9 cellular contexts compared by ENCODE assay signal in the genomic region with DNA sequence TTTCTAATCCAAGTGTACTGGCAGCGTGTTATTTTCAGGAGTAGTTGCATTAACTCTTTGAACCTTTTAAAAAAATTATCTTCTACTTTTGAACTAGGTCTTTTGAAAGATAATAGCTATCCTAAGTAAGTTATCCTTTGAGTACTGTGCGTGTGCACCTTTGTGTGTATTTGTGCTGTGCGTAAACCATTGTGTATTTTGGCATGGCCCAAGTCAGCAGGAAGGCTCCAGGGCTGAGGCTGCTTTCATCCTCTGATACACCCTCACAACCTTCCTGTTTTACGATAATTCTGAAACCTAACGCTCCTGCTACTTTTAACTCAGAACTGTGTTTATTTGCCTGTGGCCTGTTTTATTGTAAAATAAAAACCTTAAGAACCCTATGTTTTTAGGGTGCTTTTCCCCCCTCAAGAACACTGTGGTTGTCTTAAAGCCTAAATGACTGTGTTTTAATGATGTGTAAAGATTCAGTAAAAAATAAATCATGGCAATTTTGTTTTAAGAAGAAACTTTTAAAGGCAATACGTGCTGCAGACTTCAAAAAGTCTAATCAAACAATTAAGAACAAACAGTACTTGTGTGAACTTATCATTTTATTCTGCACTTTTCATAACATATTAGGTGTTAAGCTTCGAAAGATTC. TPM values are rescaled to one million over a fixed set of nuclear protein-coding genes. Genes with fewer than 3 reads are reported as not detected.
A peak's percentile ranks its signal among the peaks of the same experiment; 100 is the strongest.
DNase-seq lines count a peak whose midpoint lies in the region; ATAC-seq and TF ChIP-seq lines count a peak whose summit lies in the region.
"Had no signal": no experiment of that assay in that cellular context is flagged by ENCODE, and none has a peak within 500 bp of the region (broad histone marks: within the 10 kb centered on the region; RNA-seq: fewer than 3 reads in every experiment).

No MANE protein-coding gene starts in this region.

- H3K36me3 ChIP-seq in psoas muscle (ENCODE audit: insufficient read depth in 1 of 2, low read depth in 1 of 2) (no peaks in the 10 kb centered on the region), testis (ENCODE audit: low read depth, missing control alignments) (no peaks in the 10 kb centered on the region)

- no peaks in the 10 kb centered on the region for H3K9me3 ChIP-seq in psoas muscle
- H3K9me3 ChIP-seq in testis, result no peaks in the 10 kb centered on the region

- in situ Hi-C loops in astrocyte of the spinal cord (cut with HindIII; ENCODE audit: low sequenced_read_pairs), result no loop called here

- H3K27me3 ChIP-seq in psoas muscle (ENCODE audit: insufficient read depth in 3 of 3, low read length in 2 of 3) (no peaks in the 10 kb centered on the region), testis (no peaks in the 10 kb centered on the region)

- intact Hi-C loops in psoas muscle (cut with DNase I) (no loop called here), lower leg skin (cut with DNase I; ENCODE audit: low total_unique reads) (no loop called here), testis (cut with DNase I; ENCODE audit: low total_unique reads) (no loop called here), posterior vena cava (cut with DNase I) (loop anchor here (5.0 to 10.0 kb wide), 2 partner anchors 48 to 1171 kb away; no protein-coding TSS in a partner anchor)

- H3K4me1 ChIP-seq in psoas muscle, result peaks cover 48% of the 10 kb centered on the region
- no peaks in the 10 kb centered on the region for H3K4me1 ChIP-seq in testis
- H3K4me1 ChIP-seq: parathyroid adenoma had no signal

- 47 to 59% (median 56%) methylated on average over 7 of the region's 7 CpGs for WGBS in psoas muscle, 3 donors
- WGBS in lower leg skin, 2 donors, result 43 to 51% methylated on average over 7 of the region's 7 CpGs
- WGBS in testis, 2 donors, result 40 to 43% methylated on average over 7 of the region's 7 CpGs

- peak overlapping the region; percentile 4 for H3K27ac ChIP-seq in psoas muscle
- H3K27ac ChIP-seq in testis, result peak overlapping the region in 1 of 2 donors; percentile 47
- H3K27ac ChIP-seq: parathyroid adenoma had no signal

- TF ChIP-seq POLR2A in lower leg skin (IDR thresholded peaks at IDR 0.05) (no peak), testis (IDR thresholded peaks at IDR 0.05) (no peak)

- peak; percentile 82 for DNase-seq in NCI-H1092 (lab: John Stamatoyannopoulos, UW)
- DNase-seq in astrocyte of the spinal cord (ENCODE audit: low read depth, low spot score), result peak; percentile 52
- no peak for DNase-seq in psoas muscle
- DNase-seq in lower leg skin (ENCODE audit: low spot score in 2 of 2), result no peak
- DNase-seq in testis, result no peak
- DNase-seq in posterior vena cava (ENCODE audit: low spot score), result no peak

- peak; percentile 50 for ATAC-seq in GM18499 (IDR thresholded peaks at IDR 0.05; ENCODE audit: insufficient read depth, unreplicated experiment)
- peak in 2 of 4 donors; percentile 55 to 67 for ATAC-seq in psoas muscle
- no peak for ATAC-seq in GM18861 (IDR thresholded peaks at IDR 0.05; ENCODE audit: unreplicated experiment)

- H3K4me3 ChIP-seq in astrocyte of the spinal cord (ENCODE audit: low read depth, low read length) (no peak overlapping the region), psoas muscle (peak overlapping the region; percentile 29), lower leg skin (ENCODE audit: low read depth, poor library complexity, severe bottlenecking) (no peak overlapping the region), testis (no peak overlapping the region)

- TF ChIP-seq CTCF in astrocyte of the spinal cord (IDR thresholded peaks at IDR 0.05; ENCODE audit: low read depth, low read length) (no peak), psoas muscle (IDR thresholded peaks at IDR 0.05) (no peak), lower leg skin (IDR thresholded peaks at IDR 0.05) (no peak), testis (IDR thresholded peaks at IDR 0.05) (no peak)

RNA-seq across cellular contexts. Expression of gene HDAC9, which starts 57.5 kb away (rescaled TPM):
- total RNA-seq in psoas muscle (10 to 100 TPM; 16.8 to 34.2 (median 20.1) TPM), lower leg skin (1 to 10 TPM; 3.1 to 5.5 (median 4.7) TPM), testis (10 to 100 TPM; 30.6 to 35.4 TPM), posterior vena cava (100 to 1,000 TPM in 1 of 2 donors, 10 to 100 TPM in 1; 42.3 to 145 TPM)
- polyA plus RNA-seq in psoas muscle (1 to 10 TPM in 1 of 3 donors, under 1 TPM in 2; 0.38 to 3.5 (median 0.86) TPM), testis (ENCODE audit: insufficient read depth, low read depth, low replicate concordance) (35.5 TPM)

Comparison
In these comparisons a context has a peak if more than half of its experiments do, and no peak if none do; other contexts are left out.
1. DNase-seq: peak in NCI-H1092 (single experiment) and astrocyte of the spinal cord (single experiment); none in psoas muscle (0 of 2), lower leg skin (0 of 2), testis (single experiment) and posterior vena cava (single experiment).
2. intact Hi-C loops: an anchor here in posterior vena cava (5.0 to 10.0 kb wide); none called in psoas muscle, lower leg skin and testis.